Comparison of ENCODE assay signal across 8 cellular contexts in genomic region chr1:180912801-180913616, GRCh38. TPM values are rescaled to one million over a fixed set of nuclear protein-coding genes. Genes with fewer than 3 reads are reported as not detected.
A peak's percentile ranks its signal among the peaks of the same experiment; 100 is the strongest.
DNase-seq lines count a peak whose midpoint lies in the region; ATAC-seq and TF ChIP-seq lines count a peak whose summit lies in the region.

A gene with protein sequence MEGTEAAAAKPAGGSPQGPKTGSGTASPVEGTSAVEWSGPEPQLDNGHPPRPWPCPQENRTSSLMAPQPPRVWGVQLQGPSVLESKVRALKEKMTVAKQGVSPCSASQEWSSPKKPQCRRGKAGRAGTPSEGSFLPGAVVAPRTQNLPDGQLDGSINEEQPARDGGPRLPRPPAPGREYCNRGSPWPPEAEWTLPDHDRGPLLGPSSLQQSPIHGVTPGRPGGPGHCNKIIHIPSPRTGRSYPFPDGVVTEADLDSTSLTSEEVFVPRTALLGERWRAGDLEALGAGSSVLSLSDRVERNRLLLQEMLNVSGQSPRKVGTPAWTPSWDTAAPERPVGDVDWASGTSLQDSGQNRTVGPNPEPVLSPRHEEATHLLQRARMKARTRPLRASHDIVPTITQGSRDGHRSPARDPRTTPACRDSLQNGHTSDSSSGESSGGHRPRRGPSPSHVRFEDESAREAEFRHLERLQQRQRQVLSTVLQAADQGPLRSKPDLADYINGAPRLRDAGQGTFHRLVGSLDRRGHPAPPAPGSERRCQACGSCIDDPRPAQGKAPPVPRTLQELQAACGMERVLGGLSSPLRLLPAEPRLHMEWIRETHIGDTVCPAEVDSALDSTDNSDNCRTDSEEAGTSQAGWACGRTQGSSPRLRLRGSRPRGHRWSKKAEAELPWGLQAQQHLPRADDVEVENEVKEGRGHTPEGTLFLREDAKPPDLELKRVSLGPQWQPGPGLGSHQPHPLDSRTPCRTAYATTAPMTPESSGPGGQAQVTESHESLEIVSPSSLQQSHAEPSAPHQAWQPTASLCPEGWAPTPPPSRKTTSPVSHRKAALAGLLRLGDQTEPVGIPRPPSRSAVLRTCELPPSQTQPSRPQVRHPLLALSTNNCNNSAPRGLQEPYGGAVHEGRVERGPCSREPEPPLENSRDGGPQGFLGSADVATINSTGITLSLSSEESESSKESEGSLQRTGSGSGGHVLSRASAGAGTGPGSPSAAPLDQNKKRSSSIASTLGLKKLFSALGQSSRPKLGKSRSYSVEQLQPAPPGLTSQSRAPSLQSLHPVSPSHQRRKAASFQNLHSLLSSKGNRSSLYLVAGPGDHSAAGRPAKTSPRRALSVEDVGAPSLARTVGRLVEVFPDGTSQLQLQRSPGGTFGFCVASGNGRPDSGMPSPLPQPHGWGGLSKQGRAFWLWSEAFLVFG (plus strand): TSS chr1:180912897. CDS start chr1:180913244, 347 bp downstream.

- H3K4me1 ChIP-seq in heart left ventricle (peaks cover 0 to 32% (median 15%) of the 10 kb centered on the region in 12 donors), parathyroid adenoma (no peaks in the 10 kb centered on the region)

- ATAC-seq in heart left ventricle = peak; percentile 16 to 83 (median 73)
- no peak for ATAC-seq in GM21529 (IDR thresholded peaks at IDR 0.05; ENCODE audit: unreplicated experiment)

- peak within 1 kb of the TSS; percentile 52 to 88 (median 70) for H3K4me3 ChIP-seq in heart left ventricle
- peak within 1 kb of the TSS; percentile 36 for H3K4me3 ChIP-seq in parathyroid adenoma (ENCODE audit: low read depth, low read length)

- peak within 1 kb of the TSS; percentile 69 for H3K4me2 ChIP-seq in parathyroid adenoma (ENCODE audit: low read length)

- H3K9me3 Mint-ChIP-seq in activated naive CD8-positive, alpha-beta T cell treated with anti-CD3 and anti-CD28 coated beads for 36 hours = no peaks in the 10 kb centered on the region

- H2AFZ ChIP-seq in parathyroid adenoma = peak within 1 kb of the TSS; percentile 85

- H3K9ac ChIP-seq in parathyroid adenoma = no peak within 1 kb of the TSS

- H3K27me3 ChIP-seq in heart left ventricle (peaks cover 0 to 18% (median 0%) of the 10 kb centered on the region in 9 donors), parathyroid adenoma (ENCODE audit: control insufficient read depth, insufficient read depth, low read length) (no peaks in the 10 kb centered on the region)

- TF ChIP-seq CTCF in heart left ventricle (IDR thresholded peaks at IDR 0.05) (no peak), parathyroid adenoma (IDR thresholded peaks at IDR 0.05) (no peak)

- H3K4me3 Mint-ChIP-seq in activated naive CD8-positive, alpha-beta T cell treated with anti-CD3 and anti-CD28 coated beads for 36 hours = peak within 1 kb of the TSS; percentile 42

- peaks cover 5% of the 10 kb centered on the region for H3K4me1 Mint-ChIP-seq in activated naive CD8-positive, alpha-beta T cell treated with anti-CD3 and anti-CD28 coated beads for 36 hours

- intact Hi-C loops in heart left ventricle (cut with DNase I) = loop anchor here in 3 of 10 donors (1.0 to 10.0 kb wide), 3 partner anchors 13 to 512 kb away; partner anchors contain the start of gene MR1 (in 1 of the 3)

- H3K9me3 ChIP-seq in heart left ventricle = no peaks in the 10 kb centered on the region
- H3K9me3 ChIP-seq in parathyroid adenoma (ENCODE audit: control insufficient read depth, low read length) = no peaks in the 10 kb centered on the region

- TF ChIP-seq POLR2A in GM19099 (IDR thresholded peaks at IDR 0.05; ENCODE audit: extremely low read depth, insufficient read length, low read depth) (peak; percentile 61), heart left ventricle (IDR thresholded peaks at IDR 0.05) (no peak)

- peaks cover 0 to 15% (median 4%) of the 10 kb centered on the region in 9 donors for H3K36me3 ChIP-seq in heart left ventricle
- no peaks in the 10 kb centered on the region for H3K36me3 ChIP-seq in parathyroid adenoma (ENCODE audit: control insufficient read depth, insufficient read depth, low read length)

- no peaks in the 10 kb centered on the region for H3K79me2 ChIP-seq in parathyroid adenoma

- DNase-seq in A172 (ENCODE audit: low spot score) = peak; percentile 29
- no peak for DNase-seq in activated naive CD8-positive, alpha-beta T cell treated with anti-CD3 and anti-CD28 coated beads for 36 hours
- peak; percentile 49 to 75 (median 54) for DNase-seq in heart left ventricle
- DNase-seq in NCI-H1930 (lab: John Stamatoyannopoulos, UW) = no peak
- no peak for DNase-seq in SHP77 treated with DMSO at 0.1 percent for 48 hours (lab: John Stamatoyannopoulos, UW)

- H3K27ac Mint-ChIP-seq in activated naive CD8-positive, alpha-beta T cell treated with anti-CD3 and anti-CD28 coated beads for 36 hours = no peak within 1 kb of the TSS

- peaks cover 42% of the 10 kb centered on the region for H3K27me3 Mint-ChIP-seq in activated naive CD8-positive, alpha-beta T cell treated with anti-CD3 and anti-CD28 coated beads for 36 hours

- H3K27ac ChIP-seq in heart left ventricle (peak within 1 kb of the TSS; percentile 82 to 94 (median 88)), parathyroid adenoma (no peak within 1 kb of the TSS)

- 2 to 4% (median 2%) methylated on average over 17 to 77 of the region's 77 CpGs for WGBS in heart left ventricle, 4 donors

- no peaks in the 10 kb centered on the region for H3K36me3 Mint-ChIP-seq in activated naive CD8-positive, alpha-beta T cell treated with anti-CD3 and anti-CD28 coated beads for 36 hours

RNA-seq across cellular contexts. Expression of the gene that starts here (rescaled TPM):
- 3.8 and 9.4 TPM in 2 replicates for total RNA-seq in A172 (2014; rRNA removed; shearing (Covaris generic))
- total RNA-seq in activated naive CD8-positive, alpha-beta T cell treated with anti-CD3 and anti-CD28 coated beads for 36 hours = under 1 TPM in 1 of 2 experiments, not detected in 1; 0.08 TPM
- total RNA-seq in heart left ventricle = 10 to 100 TPM in 1 of 9 donors, 1 to 10 TPM in 8; 4.3 to 12.1 (median 6.5) TPM
- 1 to 10 TPM; 6.3 to 9.4 TPM for polyA plus RNA-seq in heart left ventricle

Comparison
In these comparisons a context has a peak if more than half of its experiments do, and no peak if none do; other contexts are left out.
1. DNase-seq: peak in A172 (single experiment) and heart left ventricle (5 of 5); none in activated naive CD8-positive, alpha-beta T cell treated with anti-CD3 and anti-CD28 coated beads for 36 hours (single experiment), NCI-H1930 (0 of 2) and SHP77 treated with DMSO at 0.1 percent for 48 hours (single experiment).